8 cellular contexts compared by ENCODE assay signal in the genomic region with DNA sequence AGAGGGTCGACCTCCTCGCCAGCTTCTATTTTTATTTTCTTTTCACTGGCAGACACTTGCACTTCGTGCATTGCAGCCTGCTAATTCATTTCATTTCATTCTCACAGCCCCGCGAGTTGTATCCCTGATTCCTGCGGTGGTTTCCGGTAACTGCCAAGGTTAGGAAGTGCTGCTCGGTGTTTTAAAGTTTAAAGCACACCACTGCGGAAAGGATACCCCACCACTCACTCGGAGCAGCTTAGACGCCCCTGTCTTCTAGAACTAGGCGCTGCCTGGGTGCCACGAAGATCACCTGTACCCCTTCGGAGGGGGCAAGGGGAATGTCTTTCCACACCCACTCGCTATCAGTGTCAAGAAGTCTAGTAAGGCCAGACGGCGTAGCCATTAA. TPM values are rescaled to one million over a fixed set of nuclear protein-coding genes. Genes with fewer than 3 reads are reported as not detected.
DNase-seq lines count a peak whose midpoint lies in the region; ATAC-seq and TF ChIP-seq lines count a peak whose summit lies in the region.

No MANE protein-coding gene starts in this region.

- H3K36me3 Mint-ChIP-seq in activated naive CD8-positive, alpha-beta T cell, result peaks cover 2% of the 10 kb centered on the region

- peak overlapping the region; percentile 83 for H3K27ac Mint-ChIP-seq in activated naive CD8-positive, alpha-beta T cell

- H2AFZ ChIP-seq in smooth muscle cell (ENCODE audit: low read depth), result peak overlapping the region; percentile 94

- ATAC-seq in GM21737 (IDR thresholded peaks at IDR 0.05; ENCODE audit: unreplicated experiment), result peak; percentile 12

- H3K27ac ChIP-seq in iPS-18a (ENCODE audit: low read length) (no peak overlapping the region), smooth muscle cell (ENCODE audit: low read depth) (no peak overlapping the region)

- peaks cover 26% of the 10 kb centered on the region for H3K4me1 Mint-ChIP-seq in activated naive CD8-positive, alpha-beta T cell (ENCODE audit: low read depth)

- H3K27me3 Mint-ChIP-seq in activated naive CD8-positive, alpha-beta T cell, result no peaks in the 10 kb centered on the region

- no peaks in the 10 kb centered on the region for H3K9me3 ChIP-seq in iPS-18a (ENCODE audit: control insufficient read depth, low read depth, low read length)
- H3K9me3 ChIP-seq in smooth muscle cell (replicated peaks; ENCODE audit: low read depth), result no peaks in the 10 kb centered on the region

- H3K4me1 ChIP-seq in iPS-18a (ENCODE audit: control insufficient read depth, low read depth, low read length) (peaks cover 19% of the 10 kb centered on the region), smooth muscle cell (ENCODE audit: low read depth) (peaks cover 12% of the 10 kb centered on the region)

- H3K9ac ChIP-seq in iPS-18a (ENCODE audit: low read length), result peak overlapping the region; percentile 48
- peak overlapping the region; percentile 63 for H3K9ac ChIP-seq in smooth muscle cell (ENCODE audit: low read depth)

- H3K9me3 Mint-ChIP-seq in activated naive CD8-positive, alpha-beta T cell (ENCODE audit: low read depth), result no peaks in the 10 kb centered on the region

- H3K27me3 ChIP-seq in iPS-18a (ENCODE audit: control insufficient read depth, insufficient read depth, low read length) (no peaks in the 10 kb centered on the region), smooth muscle cell (ENCODE audit: low read depth) (no peaks in the 10 kb centered on the region)

- H3K4me3 ChIP-seq in iPS-18a (ENCODE audit: low read length), result peak overlapping the region; percentile 85
- peak overlapping the region; percentile 99 for H3K4me3 ChIP-seq in smooth muscle cell

- TF ChIP-seq CTCF in smooth muscle cell (IDR thresholded peaks at IDR 0.05; ENCODE audit: borderline replicate concordance, insufficient read depth, poor library complexity, severe bottlenecking), result no peak

- peak overlapping the region; percentile 97 for H3K4me3 Mint-ChIP-seq in activated naive CD8-positive, alpha-beta T cell

- peak overlapping the region; percentile 97 for H3K4me2 ChIP-seq in smooth muscle cell

- peaks cover 23% of the 10 kb centered on the region for H4K20me1 ChIP-seq in smooth muscle cell (ENCODE audit: low read depth)

- WGBS in smooth muscle cell (ENCODE audit: low lambda C conversion rate), result 2% methylated on average over 17 of the region's 17 CpGs

- DNase-seq in DMS53 treated with DMSO at 0.1 percent for 48 hours (lab: John Stamatoyannopoulos, UW; ENCODE audit: unreplicated experiment), result peak; percentile 6
- peak; percentile 52 for DNase-seq in NCI-H69 (lab: John Stamatoyannopoulos, UW)
- no peak for DNase-seq in smooth muscle cell (lab: John Stamatoyannopoulos, UW; ENCODE audit: unreplicated experiment)
- DNase-seq in GDM1 (lab: John Stamatoyannopoulos, UW), result no peak
- DNase-seq in NCI-H1694 treated with DMSO at 0.1 percent for 48 hours (lab: John Stamatoyannopoulos, UW), result no peak

- H3K36me3 ChIP-seq in iPS-18a (ENCODE audit: control insufficient read depth, low read depth, low read length) (peaks cover 20% of the 10 kb centered on the region), smooth muscle cell (ENCODE audit: low read depth) (peaks cover 4% of the 10 kb centered on the region)

- no peaks in the 10 kb centered on the region for H3F3A ChIP-seq in smooth muscle cell (ENCODE audit: low read depth)

- peaks cover 45% of the 10 kb centered on the region for H3K79me2 ChIP-seq in smooth muscle cell (ENCODE audit: low read depth)

RNA-seq across cellular contexts. Expression of a gene that starts 0.5 kb away (rescaled TPM):
- total RNA-seq in smooth muscle cell, result 21.3 and 37.9 TPM in 2 replicates
- 21.1 and 31.7 TPM in 2 replicates for polyA plus RNA-seq in smooth muscle cell

RNA-seq across cellular contexts. Expression of a gene that starts 40.2 kb away (rescaled TPM):
- 7.2 and 9.1 TPM in 2 replicates for total RNA-seq in smooth muscle cell
- 3.1 and 3.6 TPM in 2 replicates for polyA plus RNA-seq in smooth muscle cell

Comparison
In these comparisons a context has a peak if more than half of its experiments do, and no peak if none do; other contexts are left out.
1. DNase-seq: peak in DMS53 treated with DMSO at 0.1 percent for 48 hours (single experiment) and NCI-H69 (single experiment); none in smooth muscle cell (single experiment), GDM1 (single experiment) and NCI-H1694 treated with DMSO at 0.1 percent for 48 hours (single experiment).